10 cellular contexts compared by ENCODE assay signal in genomic region chr17:80980397-80981061, GRCh38. TPM values are rescaled to one million over a fixed set of nuclear protein-coding genes. Genes with fewer than 3 reads are reported as not detected.
DNase-seq lines count a peak whose midpoint lies in the region; ATAC-seq lines count a peak whose summit lies in the region.
"Had no signal": no experiment of that assay in that cellular context is flagged by ENCODE, and none has a peak within 500 bp of the region (broad histone marks: within the 10 kb centered on the region; RNA-seq: fewer than 3 reads in every experiment).

No MANE protein-coding gene starts in this region.

- H3K4me3 Mint-ChIP-seq in activated CD4-positive, alpha-beta T cell treated with anti-CD3 and anti-CD28 coated beads for 36 hours: no peak overlapping the region
- peak overlapping the region in 2 of 3 donors; percentile 11 to 68 for H3K4me3 Mint-ChIP-seq in T-cell

- H3K9me3 Mint-ChIP-seq in activated CD4-positive, alpha-beta T cell treated with anti-CD3 and anti-CD28 coated beads for 36 hours (ENCODE audit: low read depth): peaks cover 2% of the 10 kb centered on the region
- no peaks in the 10 kb centered on the region for H3K9me3 Mint-ChIP-seq in T-cell

- ATAC-seq in activated CD4-positive, alpha-beta T cell treated with anti-CD3 and anti-CD28 coated beads for 36 hours: peak; percentile 92
- ATAC-seq in T-cell (replicated peaks in 1 of 4) (peak in 2 of 4 experiments; percentile 11 to 14), HG02571 (IDR thresholded peaks at IDR 0.05; ENCODE audit: unreplicated experiment) (no peak)

- H3K27ac Mint-ChIP-seq in activated CD4-positive, alpha-beta T cell treated with anti-CD3 and anti-CD28 coated beads for 36 hours: peak overlapping the region; percentile 20
- no peak overlapping the region for H3K27ac Mint-ChIP-seq in T-cell

- POLR2A ChIA-PET in activated CD4-positive, alpha-beta T cell treated with anti-CD3 and anti-CD28 coated beads for 36 hours (lab: Charles Lee): no interaction called here
- POLR2A ChIA-PET in T-cell (lab: Charles Lee): no interaction called here

- peaks cover 9% of the 10 kb centered on the region for H3K4me1 Mint-ChIP-seq in activated CD4-positive, alpha-beta T cell treated with anti-CD3 and anti-CD28 coated beads for 36 hours
- peaks cover 4 to 11% (median 11%) of the 10 kb centered on the region in 3 donors for H3K4me1 Mint-ChIP-seq in T-cell

- no peaks in the 10 kb centered on the region for H3K36me3 Mint-ChIP-seq in activated CD4-positive, alpha-beta T cell treated with anti-CD3 and anti-CD28 coated beads for 36 hours (ENCODE audit: low read depth)
- H3K36me3 Mint-ChIP-seq in T-cell: no peaks in the 10 kb centered on the region

- CTCF ChIA-PET in activated CD4-positive, alpha-beta T cell treated with anti-CD3 and anti-CD28 coated beads for 36 hours (lab: Charles Lee): interaction anchor here (0.5 to 1.2 kb wide), 3 partner anchors 21 to 554 kb away, joined by 3 to 4 read pairs (median 3); no protein-coding TSS in a partner anchor
- CTCF ChIA-PET in T-cell (lab: Charles Lee): interaction anchor here in 1 of 2 donors (1.2 kb wide), 1 partner anchor 553 kb away, joined by 5 read pairs; no protein-coding TSS in a partner anchor

- DNase-seq in activated CD4-positive, alpha-beta T cell treated with anti-CD3 and anti-CD28 coated beads for 36 hours: peak; percentile 56
- no peak for DNase-seq in activated CD4-positive, alpha-beta T cell treated with anti-CD3 and anti-CD28 coated beads, Interleukin-2, amount 50 U/mL, for 48 hours
- no peak for DNase-seq in T-cell
- DNase-seq in epithelial cell of prostate (ENCODE audit: low read depth, low spot score): peak; percentile 39
- peak in 2 of 3 experiments; percentile 64 to 67 for DNase-seq in stimulated activated CD4-positive, alpha-beta T cell treated with anti-CD3 and anti-CD28 coated beads, TNF-alpha, amount 100 ng/mL, for 4 hours (ENCODE audit: low read depth in 3 of 3)
- no peak for DNase-seq in OCI-M1 (lab: John Stamatoyannopoulos, UW)
- DNase-seq in NCI-H2196 (lab: John Stamatoyannopoulos, UW; ENCODE audit: unreplicated experiment): no peak
- DNase-seq: left ventricle myocardium inferior, NCI-H187 had no signal

- H3K27ac ChIP-seq in epithelial cell of prostate: no peak overlapping the region
- H3K27ac ChIP-seq: left ventricle myocardium inferior had no signal

- intact Hi-C loops in activated CD4-positive, alpha-beta T cell treated with anti-CD3 and anti-CD28 coated beads for 36 hours (cut with DNase I, micrococcal nuclease): loop anchor here (1.0 to 10.0 kb wide), 6 partner anchors 236 to 554 kb away; no protein-coding TSS in a partner anchor

- peaks cover 5% of the 10 kb centered on the region for H3K27me3 Mint-ChIP-seq in activated CD4-positive, alpha-beta T cell treated with anti-CD3 and anti-CD28 coated beads for 36 hours
- peaks cover 11 to 27% of the 10 kb centered on the region in 2 donors for H3K27me3 Mint-ChIP-seq in T-cell

RNA-seq across cellular contexts. Expression of gene CHMP6, which starts 11.1 kb away (rescaled TPM):
- total RNA-seq in activated CD4-positive, alpha-beta T cell treated with anti-CD3 and anti-CD28 coated beads for 36 hours: 10 to 100 TPM; 15.9 to 19.4 TPM
- total RNA-seq in T-cell: 10 to 100 TPM; 25.0 to 48.9 (median 43.2) TPM

RNA-seq across cellular contexts. Expression of gene BAIAP2, which starts 54.4 kb away (rescaled TPM):
- 1 to 10 TPM; 4.6 to 5.0 TPM for total RNA-seq in activated CD4-positive, alpha-beta T cell treated with anti-CD3 and anti-CD28 coated beads for 36 hours
- total RNA-seq in T-cell: 10 to 100 TPM in 3 of 5 donors, 1 to 10 TPM in 2; 6.3 to 12.0 (median 10.1) TPM

Comparison
In these comparisons a context has a peak if more than half of its experiments do, and no peak if none do; other contexts are left out.
1. DNase-seq: peak in activated CD4-positive, alpha-beta T cell treated with anti-CD3 and anti-CD28 coated beads for 36 hours (single experiment), epithelial cell of prostate (single experiment) and stimulated activated CD4-positive, alpha-beta T cell treated with anti-CD3 and anti-CD28 coated beads, TNF-alpha, amount 100 ng/mL, for 4 hours (2 of 3); none in activated CD4-positive, alpha-beta T cell treated with anti-CD3 and anti-CD28 coated beads, Interleukin-2, amount 50 U/mL, for 48 hours (0 of 2), T-cell (0 of 34), OCI-M1 (single experiment) and NCI-H2196 (single experiment).